18 cellular contexts compared by ENCODE assay signal in the genomic region with DNA sequence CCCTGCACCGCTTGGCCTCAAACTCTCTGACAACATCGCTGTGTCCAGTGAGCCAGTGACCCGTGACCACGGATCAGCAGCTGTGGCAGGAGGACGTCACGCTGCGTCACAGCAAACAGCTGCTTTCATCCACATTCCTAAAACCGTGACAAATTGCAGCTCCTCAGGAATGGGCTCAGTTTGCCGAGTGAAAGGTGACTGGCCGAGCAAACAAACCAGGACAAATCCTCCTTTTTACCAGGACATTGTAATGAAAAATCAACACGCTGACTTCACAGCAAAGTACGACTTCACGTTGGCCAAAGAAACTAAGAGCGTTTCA. TPM values are rescaled to one million over a fixed set of nuclear protein-coding genes. Genes with fewer than 3 reads are reported as not detected.
DNase-seq lines count a peak whose midpoint lies in the region; ATAC-seq and TF ChIP-seq lines count a peak whose summit lies in the region.
"Had no signal": no experiment of that assay in that cellular context is flagged by ENCODE, and none has a peak within 500 bp of the region (broad histone marks: within the 10 kb centered on the region; RNA-seq: fewer than 3 reads in every experiment).

No MANE protein-coding gene starts in this region.

- intact Hi-C loops in PC-3 (cut with micrococcal nuclease) = loop anchor here (1.0 to 2.0 kb wide), 3 partner anchors 22 to 56 kb away; no protein-coding TSS in a partner anchor
- intact Hi-C loops in stomach (cut with DNase I; ENCODE audit: low total_unique reads) = no loop called here

- TF ChIP-seq CTCF in PC-3 (conservative IDR thresholded peaks at IDR 0.05; ENCODE audit: low read depth, low read length) (no peak), nephron (IDR thresholded peaks at IDR 0.05; ENCODE audit: unreplicated experiment in 3 of 3) (no peak), gastroesophageal sphincter (IDR thresholded peaks at IDR 0.05) (no peak), SK-N-SH (IDR thresholded peaks at IDR 0.05) (no peak), stomach (IDR thresholded peaks at IDR 0.05) (no peak)

- no peaks in the 10 kb centered on the region for H4K20me1 ChIP-seq in PC-3 (ENCODE audit: low read length)
- H4K20me1 ChIP-seq in SK-N-SH (ENCODE audit: insufficient read depth) = no peaks in the 10 kb centered on the region

- H3K36me3 ChIP-seq in PC-3 (ENCODE audit: low read depth, low read length) (peaks cover 67% of the 10 kb centered on the region), gastroesophageal sphincter (peaks cover 0 to 88% of the 10 kb centered on the region in 2 donors), SK-N-SH (replicated peaks in 1 of 2; ENCODE audit: control insufficient read depth in 1 of 2, insufficient read depth in 2 of 2, low read length in 1 of 2) (peaks cover 52 to 59% of the 10 kb centered on the region in 2 experiments), stomach (peaks cover 0 to 32% (median 19%) of the 10 kb centered on the region in 4 donors)
- H3K36me3 ChIP-seq: transverse colon had no signal

- TF ChIP-seq RAD21 in SK-N-SH (IDR thresholded peaks at IDR 0.05; ENCODE audit: low read length) = no peak

- H3K27ac Mint-ChIP-seq in nephron = peak overlapping the region; percentile 8 to 63 (median 51)
- H3K27ac Mint-ChIP-seq: activated T-cell treated with anti-CD3 and anti-CD28 coated beads, Interleukin-2, amount 50 U/mL, for 24 hours; natural killer cell treated with Interleukin-12 subunit alpha and Interleukin-12 subunit beta and Interleukin-15 and Interleukin-18, amount 100 ng/mL, for 72 hours had no signal

- CTCF ChIA-PET in PC-3 (lab: Charles Lee) (interaction anchor here (0.6 to 1.2 kb wide), 4 partner anchors 8 to 55 kb away, joined by 4 to 7 read pairs (median 4); no protein-coding TSS in a partner anchor), SK-N-SH (lab: Yijun Ruan, JAX) (interaction anchor here (1.2 to 4.1 kb wide), 3 partner anchors 13 to 64 kb away, joined by 3 to 13 read pairs (median 3); no protein-coding TSS in a partner anchor)

- H3K9ac ChIP-seq in PC-3 (ENCODE audit: low read length) (peak overlapping the region; percentile 89), SK-N-SH (no peak overlapping the region)

- H2AFZ ChIP-seq in PC-3 (ENCODE audit: low read length) (no peak overlapping the region), SK-N-SH (ENCODE audit: low read depth) (no peak overlapping the region)

- peaks cover 57% of the 10 kb centered on the region for H3K36me3 Mint-ChIP-seq in nephron (ENCODE audit: low read depth)
- H3K36me3 Mint-ChIP-seq: natural killer cell treated with Interleukin-12 subunit alpha and Interleukin-12 subunit beta and Interleukin-15 and Interleukin-18, amount 100 ng/mL, for 72 hours had no signal

- DNase-seq in A172 (ENCODE audit: low spot score) = peak; percentile 38
- DNase-seq in PC-3 = peak; percentile 85
- peak; percentile 54 for DNase-seq in dedifferentiated amniotic fluid mesenchymal stem cell (ENCODE audit: extremely low spot score)
- DNase-seq in SK-N-SH = no peak
- DNase-seq in H4 (ENCODE audit: low spot score) = no peak
- DNase-seq in stomach = no peak
- DNase-seq: activated CD4-positive, CD25-positive, alpha-beta regulatory T cell treated with anti-CD3 and anti-CD28 coated beads, Interleukin-2, amount 50 U/mL, for 72 hours; activated T-cell treated with anti-CD3 and anti-CD28 coated beads, Interleukin-2, amount 50 U/mL, for 24 hours; anterior cingulate cortex; left cardiac atrium; NCI-H1694; NCI-H774; stimulated activated CD8-positive, alpha-beta memory T cell treated with anti-CD3 and anti-CD28 coated beads, Interleukin-4, amount 100 ng/mL, for 48 hours; transverse colon had no signal

- H3K4me1 ChIP-seq in PC-3 (ENCODE audit: insufficient read depth, low read length) (peaks cover 36% of the 10 kb centered on the region), gastroesophageal sphincter (peaks cover 0 to 6% (median 0%) of the 10 kb centered on the region in 3 donors), SK-N-SH (ENCODE audit: control insufficient read depth in 1 of 2, insufficient read depth in 2 of 2, low read depth in 1 of 2, low read length in 1 of 2) (peaks cover 22 to 33% of the 10 kb centered on the region in 2 experiments), stomach (peaks cover 0 to 13% (median 0%) of the 10 kb centered on the region in 4 donors)
- H3K4me1 ChIP-seq: gastrocnemius medialis, transverse colon had no signal

- peak overlapping the region; percentile 69 for H3K4me2 ChIP-seq in PC-3 (ENCODE audit: low read length)
- no peak overlapping the region for H3K4me2 ChIP-seq in SK-N-SH

- no peak for TF ChIP-seq EP300 in gastroesophageal sphincter (IDR thresholded peaks at IDR 0.05)
- TF ChIP-seq EP300 in SK-N-SH (IDR thresholded peaks at IDR 0.05; ENCODE audit: borderline replicate concordance in 1 of 2, low read depth in 1 of 2, low read length in 1 of 2) = no peak
- TF ChIP-seq EP300 in stomach (IDR thresholded peaks at IDR 0.05) = no peak

- no peaks in the 10 kb centered on the region for H3K27me3 ChIP-seq in PC-3 (ENCODE audit: low read length)
- H3K27me3 ChIP-seq in gastroesophageal sphincter = no peaks in the 10 kb centered on the region
- H3K27me3 ChIP-seq in SK-N-SH (ENCODE audit: insufficient read depth) = no peaks in the 10 kb centered on the region
- H3K27me3 ChIP-seq in stomach = no peaks in the 10 kb centered on the region
- H3K27me3 ChIP-seq: transverse colon had no signal

- no peak overlapping the region for H3K4me3 Mint-ChIP-seq in nephron
- H3K4me3 Mint-ChIP-seq: activated T-cell treated with anti-CD3 and anti-CD28 coated beads, Interleukin-2, amount 50 U/mL, for 24 hours; natural killer cell treated with Interleukin-12 subunit alpha and Interleukin-12 subunit beta and Interleukin-15 and Interleukin-18, amount 100 ng/mL, for 72 hours had no signal

- H3K9me2 ChIP-seq in PC-3 (replicated peaks; ENCODE audit: low read length) (no peaks in the 10 kb centered on the region), SK-N-SH (no peaks in the 10 kb centered on the region)

- WGBS in gastroesophageal sphincter (ENCODE audit: low coverage in 1 of 2), 2 donors = 90 to 100% methylated on average over 4 to 11 of the region's 14 CpGs
- 89% methylated on average over 14 of the region's 14 CpGs for WGBS in SK-N-SH (ENCODE audit: low lambda C conversion rate)
- 37 to 63% (median 60%) methylated on average over 14 of the region's 14 CpGs for WGBS in stomach, 5 donors

- peaks cover 30% of the 10 kb centered on the region for H3K79me2 ChIP-seq in PC-3 (ENCODE audit: low read length)
- peaks cover 12% of the 10 kb centered on the region; the same call in 1 of the 2 replicates for H3K79me2 ChIP-seq in SK-N-SH (ENCODE audit: insufficient read depth)

- H3K9me3 ChIP-seq in PC-3 (ENCODE audit: low read length) = no peaks in the 10 kb centered on the region
- H3K9me3 ChIP-seq in gastroesophageal sphincter = no peaks in the 10 kb centered on the region
- no peaks in the 10 kb centered on the region for H3K9me3 ChIP-seq in SK-N-SH
- H3K9me3 ChIP-seq in stomach = no peaks in the 10 kb centered on the region
- H3K9me3 ChIP-seq: gastrocnemius medialis, transverse colon had no signal

- no peaks in the 10 kb centered on the region for H3K9me3 Mint-ChIP-seq in nephron
- H3K9me3 Mint-ChIP-seq: activated T-cell treated with anti-CD3 and anti-CD28 coated beads, Interleukin-2, amount 50 U/mL, for 24 hours; natural killer cell treated with Interleukin-12 subunit alpha and Interleukin-12 subunit beta and Interleukin-15 and Interleukin-18, amount 100 ng/mL, for 72 hours had no signal

- H3K4me1 Mint-ChIP-seq in nephron = peaks cover 37% of the 10 kb centered on the region

- H3F3A ChIP-seq in PC-3 (ENCODE audit: low read length, unreplicated experiment) = peaks cover 9% of the 10 kb centered on the region
- H3F3A ChIP-seq in SK-N-SH (replicated peaks; ENCODE audit: insufficient read depth) = peaks cover 9% of the 10 kb centered on the region

- H3K27ac ChIP-seq in PC-3 (ENCODE audit: low read length) = peak overlapping the region; percentile 98
- no peak overlapping the region for H3K27ac ChIP-seq in gastroesophageal sphincter
- peak overlapping the region in 1 of 2 experiments; percentile 53; a peak in 3 of 4 replicates for H3K27ac ChIP-seq in SK-N-SH (ENCODE audit: low read depth in 2 of 2, low read length in 1 of 2)
- H3K27ac ChIP-seq in stomach = no peak overlapping the region
- H3K27ac ChIP-seq: gastrocnemius medialis, transverse colon had no signal

- TSS peak; percentile 5 for BruUV-seq in PC-3 (replicated peaks; lab: Mats Ljungman, UMichigan)

- no peaks in the 10 kb centered on the region for H3K27me3 Mint-ChIP-seq in nephron (ENCODE audit: low read depth)
- H3K27me3 Mint-ChIP-seq: activated T-cell treated with anti-CD3 and anti-CD28 coated beads, Interleukin-2, amount 50 U/mL, for 24 hours had no signal

- H3K4me3 ChIP-seq in PC-3 (ENCODE audit: low read length) = peak overlapping the region; percentile 10; the same call in 1 of the 2 replicates
- H3K4me3 ChIP-seq in gastroesophageal sphincter = no peak overlapping the region
- H3K4me3 ChIP-seq in SK-N-SH (ENCODE audit: low read depth in 2 of 2, low read length in 1 of 2) = no peak overlapping the region
- H3K4me3 ChIP-seq in stomach = no peak overlapping the region
- H3K4me3 ChIP-seq: gastrocnemius medialis, transverse colon had no signal

- ATAC-seq in PC-3 (peak; percentile 60), gastroesophageal sphincter (no peak)
- ATAC-seq: natural killer cell treated with Interleukin-12 subunit alpha and Interleukin-12 subunit beta and Interleukin-15 and Interleukin-18, amount 100 ng/mL, for 72 hours had no signal

- no peak for TF ChIP-seq POLR2A in gastroesophageal sphincter (IDR thresholded peaks at IDR 0.05)
- TF ChIP-seq POLR2A in stomach (IDR thresholded peaks at IDR 0.05) = no peak

- POLR2A ChIA-PET in PC-3 (lab: Charles Lee; ENCODE audit: unreplicated experiment) (interaction anchor here (0.6 to 0.8 kb wide), 2 partner anchors 21 to 43 kb away, joined by 4 to 6 read pairs; no protein-coding TSS in a partner anchor), SK-N-SH (lab: Yijun Ruan, JAX) (interaction anchor here (1.5 kb wide), 1 partner anchor 11 kb away, joined by 4 read pairs; no protein-coding TSS in a partner anchor)

TF ChIP-seq in SK-N-SH, 30 proteins besides CTCF, POLR2A, EP300 and RAD21:
- TF ChIP-seq TAF1 (IDR thresholded peaks at IDR 0.05; ENCODE audit: borderline replicate concordance, low read depth, low read length) = no peak
TF ChIP-seq in SK-N-SH: peak in this region for 0.

RNA-seq across cellular contexts. Expression of gene PXDN, which starts 57.6 kb away (rescaled TPM):
- 98.5 and 124 TPM in 2 replicates for total RNA-seq in A172 (2014; rRNA removed; shearing (Covaris generic))
- total RNA-seq in PC-3 (2014; rRNA removed) (125 and 155 TPM in 2 replicates), gastroesophageal sphincter (10 to 100 TPM; 19.9 to 95.9 (median 60.9) TPM), stomach (10 to 100 TPM; 24.9 to 71.6 (median 42.0) TPM)
- polyA plus RNA-seq in SK-N-SH (2012; rRNA removed) (76.8 and 146 TPM in 2 replicates), stomach (1 to 10 TPM; 3.3 to 8.0 (median 5.0) TPM)
- polyA plus RNA-seq in SK-N-SH (2012; cell fraction: cytosol; rRNA removed) = 105 and 143 TPM in 2 replicates
- 193 and 256 TPM in 2 replicates for polyA plus RNA-seq in SK-N-SH (2012; cell fraction: nucleus; rRNA removed)
- total RNA-seq in H4 (2014; rRNA removed; shearing (Covaris generic)) = 147 and 171 TPM in 2 replicates

Comparison
In these comparisons a context has a peak if more than half of its experiments do, and no peak if none do; other contexts are left out.
1. DNase-seq: peak in A172 (single experiment), PC-3 (single experiment) and dedifferentiated amniotic fluid mesenchymal stem cell (single experiment); none in SK-N-SH (single experiment), H4 (single experiment) and stomach (single experiment).